ENCODE assay signal across 23 cellular contexts in the genomic region with DNA sequence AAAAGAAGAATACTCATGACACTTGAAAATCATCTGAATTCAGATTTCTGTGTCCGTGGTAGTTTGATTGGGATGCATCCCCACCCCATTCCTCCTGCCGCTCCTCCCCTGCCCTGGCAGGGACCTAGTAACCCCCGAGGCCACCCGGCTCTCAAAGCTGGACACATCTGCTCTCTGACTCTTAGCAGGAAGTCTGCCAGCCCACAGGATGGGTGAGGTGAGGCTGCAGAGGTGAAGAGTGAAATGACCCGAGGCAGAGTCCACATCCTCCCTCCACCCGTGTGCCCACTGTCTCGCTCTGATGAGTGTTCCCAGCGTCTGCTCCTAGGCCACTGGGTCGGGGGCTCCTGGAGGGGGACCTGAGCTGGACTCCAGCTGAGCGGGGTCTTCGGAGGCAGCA.
"Had no signal": no experiment of that assay in that cellular context is flagged by ENCODE, and none has a peak within 500 bp of the region (broad histone marks: within the 10 kb centered on the region; RNA-seq: fewer than 3 reads in every experiment).

No MANE protein-coding gene starts in this region.

- H3K27ac ChIP-seq: colonic mucosa, dorsolateral prefrontal cortex, esophagus muscularis mucosa, pancreas, psoas muscle, thyroid gland, upper lobe of right lung had no signal

- H3K4me3 Mint-ChIP-seq: activated naive CD8-positive, alpha-beta T cell treated with anti-CD3 and anti-CD28 coated beads for 36 hours; activated T-cell treated with anti-CD3 and anti-CD28 coated beads, Interleukin-2, amount 50 U/mL, for 24 hours; activated T-helper 17 cell treated with anti-CD3 and anti-CD28 coated beads, Interleukin-2, amount 50 U/mL, for 72 hours; effector memory CD8-positive, alpha-beta T cell; memory B cell; stimulated activated naive CD8-positive, alpha-beta T cell treated with anti-CD3 and anti-CD28 coated beads, Interleukin-15, Interleukin-2, amounts not matched to agents 100 ng/mL and 50 ng/mL, for 24 hours; WTC11 had no signal

- DNase-seq: activated CD8-positive, alpha-beta memory T cell treated with anti-CD3 and anti-CD28 coated beads for 24 hours; activated CD8-positive, alpha-beta memory T cell treated with anti-CD3 and anti-CD28 coated beads, Interleukin-2, amount 50 U/mL, for 4 hours; activated naive CD4-positive, alpha-beta T cell treated with Interleukin-2 at 50 U/mL for 16 hours; activated naive CD8-positive, alpha-beta T cell treated with anti-CD3 and anti-CD28 coated beads for 36 hours; activated T-cell treated with anti-CD3 and anti-CD28 coated beads, Interleukin-2, amount 50 U/mL, for 24 hours; colonic mucosa; dorsolateral prefrontal cortex; effector memory CD8-positive, alpha-beta T cell; head of caudate nucleus; hypothalamus; pancreas; psoas muscle; stimulated activated CD4-positive, alpha-beta T cell treated with anti-CD3 and anti-CD28 coated beads, Interleukin-12 subunit alpha, Interleukin-12 subunit beta, amount 100 ng/mL, for 4 hours; stimulated activated CD4-positive, alpha-beta T cell treated with anti-CD3 and anti-CD28 coated beads, Interleukin-4, amount 100 ng/mL, for 4 hours; substantia nigra; thyroid gland; upper lobe of right lung had no signal

- H3K4me3 ChIP-seq: colonic mucosa, dorsolateral prefrontal cortex, esophagus muscularis mucosa, pancreas, psoas muscle, thyroid gland, upper lobe of right lung had no signal

- H3K9me3 ChIP-seq: colonic mucosa, esophagus muscularis mucosa, pancreas, psoas muscle, thyroid gland, upper lobe of right lung had no signal

- H3K4me1 Mint-ChIP-seq: activated naive CD8-positive, alpha-beta T cell treated with anti-CD3 and anti-CD28 coated beads for 36 hours; activated T-helper 17 cell treated with anti-CD3 and anti-CD28 coated beads, Interleukin-2, amount 50 U/mL, for 72 hours had no signal

- H3K27me3 ChIP-seq: colonic mucosa, dorsolateral prefrontal cortex, esophagus muscularis mucosa, pancreas, thyroid gland, upper lobe of right lung had no signal

- H3K27ac Mint-ChIP-seq: activated naive CD8-positive, alpha-beta T cell treated with anti-CD3 and anti-CD28 coated beads for 36 hours; activated T-cell treated with anti-CD3 and anti-CD28 coated beads, Interleukin-2, amount 50 U/mL, for 24 hours; activated T-helper 17 cell treated with anti-CD3 and anti-CD28 coated beads, Interleukin-2, amount 50 U/mL, for 72 hours; effector memory CD8-positive, alpha-beta T cell; memory B cell; stimulated activated naive CD8-positive, alpha-beta T cell treated with anti-CD3 and anti-CD28 coated beads, Interleukin-15, Interleukin-2, amounts not matched to agents 100 ng/mL and 50 ng/mL, for 24 hours; WTC11 had no signal

- ATAC-seq: activated T-helper 17 cell treated with anti-CD3 and anti-CD28 coated beads, Interleukin-2, amount 50 U/mL, for 72 hours; effector memory CD8-positive, alpha-beta T cell; pancreas; psoas muscle; upper lobe of right lung; WTC11 had no signal

- H3K36me3 Mint-ChIP-seq: activated naive CD8-positive, alpha-beta T cell treated with anti-CD3 and anti-CD28 coated beads for 36 hours; memory B cell; WTC11 had no signal

- H3K27me3 Mint-ChIP-seq: stimulated activated naive CD8-positive, alpha-beta T cell treated with anti-CD3 and anti-CD28 coated beads, Interleukin-15, Interleukin-2, amounts not matched to agents 100 ng/mL and 50 ng/mL, for 24 hours had no signal

- H3K9me3 Mint-ChIP-seq: activated naive CD8-positive, alpha-beta T cell treated with anti-CD3 and anti-CD28 coated beads for 36 hours; activated T-cell treated with anti-CD3 and anti-CD28 coated beads, Interleukin-2, amount 50 U/mL, for 24 hours; activated T-helper 17 cell treated with anti-CD3 and anti-CD28 coated beads, Interleukin-2, amount 50 U/mL, for 72 hours; effector memory CD8-positive, alpha-beta T cell; memory B cell; nephron; stimulated activated naive CD8-positive, alpha-beta T cell treated with anti-CD3 and anti-CD28 coated beads, Interleukin-15, Interleukin-2, amounts not matched to agents 100 ng/mL and 50 ng/mL, for 24 hours; WTC11 had no signal

- H3K36me3 ChIP-seq: colonic mucosa, esophagus muscularis mucosa, pancreas, thyroid gland, upper lobe of right lung had no signal

- H3K4me1 ChIP-seq: colonic mucosa, esophagus muscularis mucosa, pancreas, psoas muscle, thyroid gland, upper lobe of right lung had no signal
